8 cellular contexts compared by ENCODE assay signal in genomic region chr4:109815151-109816081, GRCh38. TPM values are rescaled to one million over a fixed set of nuclear protein-coding genes. Genes with fewer than 3 reads are reported as not detected.
DNase-seq lines count a peak whose midpoint lies in the region; ATAC-seq and TF ChIP-seq lines count a peak whose summit lies in the region.

GAR1 (plus strand) TSS chr4:109815762; CDS start chr4:109816165, 403 bp downstream.

- peak; percentile 99 for TF ChIP-seq POLR2A in erythroblast (IDR thresholded peaks at IDR 0.05; ENCODE audit: low read length)

- 0 out of 2 replicates have a peak, but pooled peaks have one; percentile 24 for TF ChIP-seq EP300 in Ishikawa (IDR thresholded peaks at IDR 0.05; ENCODE audit: borderline replicate concordance)

- ATAC-seq in GM21576 (IDR thresholded peaks at IDR 0.05; ENCODE audit: unreplicated experiment) = peak; percentile 99
- ATAC-seq in PC-3 = peak; percentile 98

- H3K36me3 ChIP-seq in PC-3 (ENCODE audit: low read depth, low read length) (peaks cover 18% of the 10 kb centered on the region; the same call in 1 of the 2 replicates), mucosa of rectum (ENCODE audit: control insufficient read depth in 2 of 2, insufficient read depth in 2 of 2, low read length in 2 of 2) (peaks cover 9 to 15% of the 10 kb centered on the region in 2 donors)

- peaks cover 49% of the 10 kb centered on the region for H3K79me2 ChIP-seq in PC-3 (ENCODE audit: low read length)

- H3F3A ChIP-seq in PC-3 (ENCODE audit: low read length, unreplicated experiment) = no peaks in the 10 kb centered on the region

- CTCF ChIA-PET in PC-3 (lab: Charles Lee) = interaction anchor here (0.6 kb wide), 1 partner anchor 281 kb away, joined by 3 read pairs; no protein-coding TSS in a partner anchor

- no peaks in the 10 kb centered on the region for H4K20me1 ChIP-seq in PC-3 (ENCODE audit: low read length)

- POLR2A ChIA-PET in PC-3 (lab: Charles Lee; ENCODE audit: unreplicated experiment) = no interaction called here

- H3K9ac ChIP-seq in PC-3 (ENCODE audit: low read length) (peak within 1 kb of the TSS; percentile 99), mucosa of rectum (ENCODE audit: low read depth in 1 of 2, low read length in 2 of 2) (peak within 1 kb of the TSS; percentile 74 to 97)

- DNase-seq in DMS114 treated with DMSO at 0.1 percent for 48 hours (lab: John Stamatoyannopoulos, UW; ENCODE audit: unreplicated experiment) (peak; percentile 89), PC-3 (peak; percentile 93), activated T-cell treated with anti-CD3 and anti-CD28 coated beads for 48 hours (ENCODE audit: low read depth) (peak; percentile 83), erythroblast (lab: John Stamatoyannopoulos, UW) (peak; percentile 97 to 99)
- peak; percentile 90 for DNase-seq in stimulated activated CD8-positive, alpha-beta memory T cell treated with anti-CD3 and anti-CD28 coated beads, Interleukin-4, amount 100 ng/mL, for 48 hours

- no peaks in the 10 kb centered on the region for H3K9me2 ChIP-seq in PC-3 (replicated peaks; ENCODE audit: low read length)

- H3K4me3 ChIP-seq in PC-3 (ENCODE audit: low read length) (peak within 1 kb of the TSS; percentile 98), mucosa of rectum (ENCODE audit: low read length in 2 of 2) (peak within 1 kb of the TSS; percentile 86 to 100)

- TSS peak; percentile 73 for BruUV-seq in PC-3 (replicated peaks; lab: Mats Ljungman, UMichigan)

- H3K4me1 ChIP-seq in PC-3 (ENCODE audit: insufficient read depth, low read length) (peaks cover 8% of the 10 kb centered on the region; the same call in 1 of the 2 replicates), mucosa of rectum (ENCODE audit: control insufficient read depth in 2 of 2, insufficient read depth in 2 of 2, low read length in 2 of 2) (peaks cover 7 to 19% of the 10 kb centered on the region in 2 donors)

- H3K9me3 ChIP-seq in PC-3 (ENCODE audit: low read length) (no peaks in the 10 kb centered on the region), mucosa of rectum (ENCODE audit: control insufficient read depth in 2 of 2, low read length in 2 of 2) (no peaks in the 10 kb centered on the region)

- TF ChIP-seq RAD21 in Ishikawa (IDR thresholded peaks at IDR 0.05; ENCODE audit: low read depth) = no peak

- H3K27me3 ChIP-seq in PC-3 (ENCODE audit: low read length) (no peaks in the 10 kb centered on the region), mucosa of rectum (ENCODE audit: control insufficient read depth in 2 of 2, insufficient read depth in 2 of 2, low read length in 2 of 2) (no peaks in the 10 kb centered on the region)

- peak within 1 kb of the TSS; percentile 92 for H3K4me2 ChIP-seq in PC-3 (ENCODE audit: low read length)

- H2AFZ ChIP-seq in PC-3 (ENCODE audit: low read length) = peak within 1 kb of the TSS; percentile 98

- peak within 1 kb of the TSS; percentile 79 for H3K27ac ChIP-seq in PC-3 (ENCODE audit: low read length)
- peak within 1 kb of the TSS; percentile 89 to 92 for H3K27ac ChIP-seq in mucosa of rectum (ENCODE audit: low read depth in 2 of 2, low read length in 2 of 2)

- intact Hi-C loops in PC-3 (cut with micrococcal nuclease) = loop anchor here (2.0 to 5.0 kb wide), 3 partner anchors 87 to 383 kb away; partner anchors contain the start of gene SEC24B

- TF ChIP-seq CTCF in PC-3 (conservative IDR thresholded peaks at IDR 0.05; ENCODE audit: low read depth, low read length) = no peak

TF ChIP-seq in Ishikawa, 13 proteins besides CTCF, POLR2A, EP300 and RAD21:
- no peak; the same call in 1 of the 2 replicates for TF ChIP-seq YY1 (IDR thresholded peaks at IDR 0.05; ENCODE audit: low read depth)
- peak; percentile 85 for TF ChIP-seq USF1 (IDR thresholded peaks at IDR 0.05)
- peak; percentile 95 for TF ChIP-seq CREB1 (IDR thresholded peaks at IDR 0.05; ENCODE audit: low read depth)
- TF ChIP-seq TEAD4 (IDR thresholded peaks at IDR 0.05) = no peak
- TF ChIP-seq REST (IDR thresholded peaks at IDR 0.05; ENCODE audit: low read depth) = no peak
- peak; percentile 46; the same call in 1 of the 2 replicates for TF ChIP-seq NFIC (IDR thresholded peaks at IDR 0.05)
- no peak for TF ChIP-seq EGR1 (IDR thresholded peaks at IDR 0.05)
- peak; percentile 72 for TF ChIP-seq TAF1 (IDR thresholded peaks at IDR 0.05; ENCODE audit: low read depth)
- TF ChIP-seq CEBPB (IDR thresholded peaks at IDR 0.05) = no peak; the same call in 1 of the 2 replicates
- peak; percentile 66 for TF ChIP-seq TCF12 (IDR thresholded peaks at IDR 0.05; ENCODE audit: low read depth)
- TF ChIP-seq FOXM1 (IDR thresholded peaks at IDR 0.05; ENCODE audit: borderline replicate concordance, low read depth) = peak; percentile 80; the same call in 1 of the 2 replicates
- peak; percentile 81 for TF ChIP-seq ZBTB7A (IDR thresholded peaks at IDR 0.05; ENCODE audit: low read depth)
- peak; percentile 98 for TF ChIP-seq MAX (IDR thresholded peaks at IDR 0.05)

RNA-seq across cellular contexts. Expression of gene GAR1, which starts in this region (rescaled TPM):
- total RNA-seq in PC-3 (2014; rRNA removed) = 15.9 and 26.0 TPM in 2 replicates

Comparison
In these comparisons a context has a peak if more than half of its experiments do, and no peak if none do; other contexts are left out.
1. Peak in every context shown above with its lines: DNase-seq, ATAC-seq, H3K4me3 ChIP-seq and H3K27ac ChIP-seq.